12 cellular contexts compared by ENCODE assay signal in the genomic region with DNA sequence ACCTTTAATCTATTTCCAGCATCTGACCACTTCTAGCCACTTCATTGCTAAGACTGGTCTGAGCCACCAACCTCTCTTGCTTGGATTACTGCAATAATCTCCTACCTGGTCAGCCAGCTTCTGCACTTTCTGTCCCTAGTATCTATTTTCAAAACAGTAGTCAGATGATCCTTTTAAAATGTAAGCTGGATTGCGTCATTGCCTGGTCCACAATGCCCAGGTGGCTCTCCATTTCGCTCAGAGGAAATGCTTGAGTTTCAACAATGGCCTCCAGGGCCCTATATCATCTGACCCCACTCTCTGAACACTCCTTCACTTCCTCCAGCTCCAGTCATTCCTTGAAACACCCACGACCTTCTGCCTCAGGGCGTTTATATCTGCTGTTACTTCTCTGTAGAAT. TPM values are rescaled to one million over a fixed set of nuclear protein-coding genes. Genes with fewer than 3 reads are reported as not detected.
DNase-seq lines count a peak whose midpoint lies in the region; ATAC-seq, FAIRE-seq and TF ChIP-seq lines count a peak whose summit lies in the region.
"Had no signal": no experiment of that assay in that cellular context is flagged by ENCODE, and none has a peak within 500 bp of the region (broad histone marks: within the 10 kb centered on the region; RNA-seq: fewer than 3 reads in every experiment).

No MANE protein-coding gene starts in this region.

- no peak overlapping the region for H3K9ac ChIP-seq in kidney (ENCODE audit: low read length in 2 of 2)

- DNase-seq in kidney (no peak), GM13976 (ENCODE audit: low spot score) (no peak), NCI-H2171 treated with DMSO at 0.1 percent for 48 hours (lab: John Stamatoyannopoulos, UW) (no peak), 8988T (no peak)
- DNase-seq: T-helper 9 cell had no signal

- in situ Hi-C loops in GM13976 (cut with MboI; ENCODE audit: low sequenced_read_pairs, unreplicated experiment), result no loop called here

- FAIRE-seq in kidney (lab: Jason Lieb, UNC), result no peak
- FAIRE-seq: endometrium had no signal

- H3K4me3 ChIP-seq in kidney (ENCODE audit: low read length in 2 of 2), result no peak overlapping the region
- H3K4me3 ChIP-seq: smooth muscle cell had no signal

- H3K9me3 ChIP-seq in kidney (ENCODE audit: control insufficient read depth in 1 of 2, low read length in 2 of 2), result no peaks in the 10 kb centered on the region

- intact Hi-C loops in kidney (cut with DNase I), result no loop called here

- peaks cover 0 to 13% of the 10 kb centered on the region in 2 donors for H3K4me1 ChIP-seq in kidney (ENCODE audit: control insufficient read depth in 1 of 2, insufficient read depth in 1 of 2, low read depth in 1 of 2, low read length in 2 of 2)

- peak overlapping the region; percentile 8 to 49 for H3K27ac ChIP-seq in kidney (ENCODE audit: low read depth in 2 of 2, low read length in 2 of 2)

- TF ChIP-seq CTCF in kidney (IDR thresholded peaks at IDR 0.05; ENCODE audit: borderline replicate concordance, extremely low read depth, insufficient read depth) (no peak), GM13976 (IDR thresholded peaks at IDR 0.05; ENCODE audit: borderline replicate concordance, control extremely low read depth, extremely low read depth, insufficient read depth, missing control alignments) (no peak)

- H3K36me3 ChIP-seq in kidney (ENCODE audit: control insufficient read depth in 1 of 2, insufficient read depth in 2 of 2, low read length in 2 of 2), result no peaks in the 10 kb centered on the region

- peak; percentile 68 for ATAC-seq in GM18517 (IDR thresholded peaks at IDR 0.05; ENCODE audit: unreplicated experiment)
- peak; percentile 69 for ATAC-seq in GM21717 (IDR thresholded peaks at IDR 0.05; ENCODE audit: unreplicated experiment)
- peak; percentile 67 for ATAC-seq in HG03442 (IDR thresholded peaks at IDR 0.05; ENCODE audit: unreplicated experiment)
- no peak for ATAC-seq in HG03521 (IDR thresholded peaks at IDR 0.05; ENCODE audit: unreplicated experiment)

RNA-seq across cellular contexts. Expression of a gene that starts 2.3 kb away (rescaled TPM):
- total RNA-seq in kidney, result 5.5 TPM
- polyA plus RNA-seq in kidney (ENCODE audit: insufficient read depth, low read depth, low replicate concordance), result 7.9 TPM
- total RNA-seq: OCI-LY7 had no signal

RNA-seq across cellular contexts. Expression of a gene that starts 37.7 kb away (rescaled TPM):
- total RNA-seq in kidney, result 0.09 TPM
- polyA plus RNA-seq in kidney (ENCODE audit: insufficient read depth, low read depth, low replicate concordance), result not detected
- total RNA-seq: OCI-LY7, smooth muscle cell had no signal
- polyA plus RNA-seq: smooth muscle cell had no signal
